23 cellular contexts compared by ENCODE assay signal in the genomic region with DNA sequence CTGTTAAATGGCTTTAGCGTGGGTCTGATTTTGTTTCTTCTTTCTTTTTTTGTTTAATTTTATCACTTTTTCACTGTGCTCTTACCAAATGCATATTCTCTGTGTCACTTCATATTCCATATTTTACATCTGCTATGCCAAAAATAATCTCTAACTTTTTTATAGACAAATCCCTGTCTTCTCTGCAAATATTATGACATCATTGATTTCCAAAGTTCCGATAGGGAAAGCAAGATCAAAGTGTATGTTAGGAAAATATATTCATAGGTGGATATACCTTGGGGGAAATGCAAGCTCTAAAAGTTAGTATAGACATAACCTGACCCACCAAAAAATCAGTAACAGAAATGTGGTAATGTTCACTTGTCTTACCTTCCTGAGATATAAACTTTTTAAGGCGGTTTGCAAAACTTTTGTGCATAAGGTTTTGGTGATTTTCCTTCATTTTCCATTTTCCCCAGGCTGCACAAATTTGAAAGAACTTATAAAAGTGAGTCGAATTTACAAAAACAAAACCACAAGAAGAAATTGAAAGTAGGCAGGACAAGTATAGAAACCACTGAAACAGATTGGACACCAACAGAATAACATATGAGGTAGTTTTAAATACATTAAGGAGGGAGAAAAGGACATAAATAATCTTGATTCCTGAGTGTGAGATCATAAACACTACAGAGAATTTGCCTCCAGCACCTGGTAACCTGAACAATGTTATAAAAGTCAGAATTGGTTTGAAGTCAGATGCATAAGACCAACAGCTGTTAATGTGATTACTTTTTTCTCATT.
"Had no signal": no experiment of that assay in that cellular context is flagged by ENCODE, and none has a peak within 500 bp of the region (broad histone marks: within the 10 kb centered on the region; RNA-seq: fewer than 3 reads in every experiment).

No MANE protein-coding gene starts in this region.

- H3K36me3 ChIP-seq: lower lobe of right lung, neural progenitor cell, spleen, tibial artery had no signal

- H3K9me3 ChIP-seq: lower lobe of right lung, psoas muscle, spleen, testis, tibial artery had no signal

- H3K4me3 ChIP-seq: dorsolateral prefrontal cortex, lower lobe of right lung, neural progenitor cell, psoas muscle, skin epidermis, spleen, testis, tibial artery had no signal

- DNase-seq: dorsolateral prefrontal cortex; effector CD4-positive, alpha-beta T cell; hypothalamus; immature natural killer cell; islet precursor cell; kidney glomerular epithelial cell; left colon; left ventricle myocardium superior; lower lobe of right lung; naive thymus-derived CD4-positive, alpha-beta T cell; psoas muscle; right cardiac atrium; spleen; stimulated activated CD4-positive, alpha-beta T cell treated with anti-CD3 and anti-CD28 coated beads, Interleukin-4, amount 100 ng/mL, for 4 hours; stimulated activated naive CD8-positive, alpha-beta T cell treated with anti-CD3 and anti-CD28 coated beads, Interleukin-15, Interleukin-2, amounts not matched to agents 100 U/mL and 50 U/mL, for 24 hours; substantia nigra; testis; tibial artery had no signal

- H3K4me1 ChIP-seq: lower lobe of right lung, neural progenitor cell, psoas muscle, testis, tibial artery had no signal

- FAIRE-seq: colon, frontal cortex had no signal

- H3K27ac ChIP-seq: dorsolateral prefrontal cortex, lower lobe of right lung, neural progenitor cell, psoas muscle, skin epidermis, spleen, testis, tibial artery had no signal

- H2AFZ ChIP-seq: neural progenitor cell had no signal

- H3K4me2 ChIP-seq: neural progenitor cell had no signal

- H3K27me3 ChIP-seq: neural progenitor cell, spleen, testis, tibial artery had no signal

- H3K9ac ChIP-seq: neural progenitor cell had no signal

- ATAC-seq: left colon; left ventricle myocardium superior; lower lobe of right lung; naive thymus-derived CD4-positive, alpha-beta T cell; psoas muscle; right cardiac atrium; stimulated activated memory B cell treated with anti-CD40 and anti-IgM and Interleukin-4, amounts not matched to agents 10 μg/mL and 1 μg/mL and 100 μg/mL, for 72 hours; stimulated activated naive CD8-positive, alpha-beta T cell treated with anti-CD3 and anti-CD28 coated beads, Interleukin-15, Interleukin-2, amounts not matched to agents 100 U/mL and 50 U/mL, for 24 hours had no signal
